In genomic region chr6:43773050-43773956, GRCh38 we compare ENCODE assay signal across 8 cellular contexts. TPM values are rescaled to one million over a fixed set of nuclear protein-coding genes. Genes with fewer than 3 reads are reported as not detected.
DNase-seq lines count a peak whose midpoint lies in the region; ATAC-seq and TF ChIP-seq lines count a peak whose summit lies in the region.

No MANE protein-coding gene starts in this region.

- POLR2A ChIA-PET in CD8-positive, alpha-beta memory T cell (lab: Charles Lee), result no interaction called here

- no peaks in the 10 kb centered on the region for H3K9me3 ChIP-seq in CD8-positive, alpha-beta memory T cell (ENCODE audit: low read length)
- H3K9me3 ChIP-seq in esophagus squamous epithelium, result no peaks in the 10 kb centered on the region
- H3K9me3 ChIP-seq in neural cell (ENCODE audit: low read length), result no peaks in the 10 kb centered on the region

- CTCF ChIA-PET in CD8-positive, alpha-beta memory T cell (lab: Charles Lee), result interaction anchor here (0.7 to 2.7 kb wide), 11 partner anchors 11 to 316 kb away, joined by 3 to 14 read pairs (median 4); no protein-coding TSS in a partner anchor

- H3K4me1 Mint-ChIP-seq in CD8-positive, alpha-beta memory T cell, result peaks cover 14 to 33% (median 15%) of the 10 kb centered on the region in 3 donors
- peaks cover 34% of the 10 kb centered on the region for H3K4me1 Mint-ChIP-seq in GM23338

- no peak for TF ChIP-seq EP300 in neural cell (conservative IDR thresholded peaks at IDR 0.05; ENCODE audit: poor library complexity, severe bottlenecking)

- H3K79me2 ChIP-seq in GM23338 (replicated peaks; ENCODE audit: insufficient read depth) (peaks cover 63% of the 10 kb centered on the region), neural cell (replicated peaks; ENCODE audit: insufficient read depth, low read length) (peaks cover 13% of the 10 kb centered on the region)

- H3K27me3 ChIP-seq in CD8-positive, alpha-beta memory T cell (ENCODE audit: insufficient read depth, low read length, poor library complexity, severe bottlenecking), result peaks cover 25% of the 10 kb centered on the region
- H3K27me3 ChIP-seq in GM23338 (ENCODE audit: insufficient read depth) (no peaks in the 10 kb centered on the region), esophagus squamous epithelium (peaks cover 0 to 6% (median 0%) of the 10 kb centered on the region in 4 donors), neural cell (ENCODE audit: insufficient read depth, low read depth, low read length) (peaks cover 27% of the 10 kb centered on the region)

- DNase-seq in CD8-positive, alpha-beta memory T cell, result peak in 3 of 5 donors; percentile 9 to 29 (median 20)
- peak; percentile 80 for DNase-seq in GM23338 (ENCODE audit: low spot score)
- peak; percentile 82 for DNase-seq in NCI-H69 (lab: John Stamatoyannopoulos, UW)
- peak; percentile 51 for DNase-seq in activated CD8-positive, alpha-beta memory T cell treated with anti-CD3 and anti-CD28 coated beads, Interleukin-2, amount 50 U/mL, for 4 hours
- no peak for DNase-seq in esophagus squamous epithelium (lab: John Stamatoyannopoulos, UW)
- no peak for DNase-seq in hippocampal formation (lab: John Stamatoyannopoulos, UW)

- intact Hi-C loops in esophagus squamous epithelium (cut with DNase I), result no loop called here

- H3K27ac Mint-ChIP-seq in CD8-positive, alpha-beta memory T cell, result no peak overlapping the region
- H3K27ac Mint-ChIP-seq in GM23338, result peak overlapping the region; percentile 99

- peak overlapping the region; percentile 37 for H3K4me3 ChIP-seq in CD8-positive, alpha-beta memory T cell (ENCODE audit: low read length)
- H3K4me3 ChIP-seq in GM23338, result peak overlapping the region; percentile 99
- H3K4me3 ChIP-seq in esophagus squamous epithelium, result peak overlapping the region; percentile 74 to 97 (median 82)
- H3K4me3 ChIP-seq in neural cell (ENCODE audit: low read length), result no peak overlapping the region
- H3K4me3 ChIP-seq in urinary bladder (ENCODE audit: low read depth, low read length), result peak overlapping the region; percentile 74

- no peaks in the 10 kb centered on the region for H3K9me2 ChIP-seq in GM23338 (ENCODE audit: insufficient read depth)
- H3K9me2 ChIP-seq in neural cell (ENCODE audit: insufficient read depth, low read length), result no peaks in the 10 kb centered on the region

- H2AFZ ChIP-seq in GM23338, result no peak overlapping the region
- H2AFZ ChIP-seq in neural cell (ENCODE audit: low read depth, low read length), result no peak overlapping the region

- ATAC-seq in GM23338, result peak; percentile 8

- peaks cover 0 to 2% (median 0%) of the 10 kb centered on the region in 3 donors for H3K36me3 Mint-ChIP-seq in CD8-positive, alpha-beta memory T cell
- peaks cover 47% of the 10 kb centered on the region for H3K36me3 Mint-ChIP-seq in GM23338 (ENCODE audit: low read depth)

- H3F3A ChIP-seq in GM23338 (replicated peaks; ENCODE audit: low read depth), result no peaks in the 10 kb centered on the region
- no peaks in the 10 kb centered on the region for H3F3A ChIP-seq in neural cell (ENCODE audit: insufficient read depth, low read length, poor library complexity, severe bottlenecking)

- peaks cover 17 to 32% of the 10 kb centered on the region in 2 donors for H3K27me3 Mint-ChIP-seq in CD8-positive, alpha-beta memory T cell
- peaks cover 23% of the 10 kb centered on the region for H3K27me3 Mint-ChIP-seq in GM23338 (ENCODE audit: insufficient read depth, low read depth, poor library complexity)

- H3K27ac ChIP-seq in CD8-positive, alpha-beta memory T cell (ENCODE audit: low read depth, low read length), result peak overlapping the region; percentile 92
- H3K27ac ChIP-seq in GM23338 (ENCODE audit: low read depth), result peak overlapping the region; percentile 93; the same call in 1 of the 2 replicates
- H3K27ac ChIP-seq in esophagus squamous epithelium, result peak overlapping the region; percentile 93 to 98 (median 97)
- no peak overlapping the region for H3K27ac ChIP-seq in neural cell (ENCODE audit: low read length)
- no peak overlapping the region for H3K27ac ChIP-seq in urinary bladder (ENCODE audit: low read depth)

- TF ChIP-seq RAD21 in neural cell (conservative IDR thresholded peaks at IDR 0.05), result no peak

- 17 to 53% methylated on average over 8 to 9 of the region's 12 CpGs for WGBS in esophagus squamous epithelium, 2 donors
- 37% methylated on average over 12 of the region's 12 CpGs for WGBS in urinary bladder

- TF ChIP-seq CTCF in GM23338 (conservative IDR thresholded peaks at IDR 0.05; ENCODE audit: low read depth in 2 of 2), result peak; percentile 68 to 76
- TF ChIP-seq CTCF in esophagus squamous epithelium (IDR thresholded peaks at IDR 0.05), result peak; percentile 40 to 81 (median 66)
- peak; percentile 14 for TF ChIP-seq CTCF in neural cell (IDR thresholded peaks at IDR 0.05; ENCODE audit: poor library complexity, severe bottlenecking)

- no peak overlapping the region for H3K9ac ChIP-seq in neural cell (ENCODE audit: low read length)

- peak overlapping the region in 6 of 7 donors; percentile 21 to 84 (median 44) for H3K4me3 Mint-ChIP-seq in CD8-positive, alpha-beta memory T cell
- peak overlapping the region; percentile 98 for H3K4me3 Mint-ChIP-seq in GM23338

- H4K20me1 ChIP-seq in GM23338 (replicated peaks; ENCODE audit: insufficient read depth), result peaks cover 25% of the 10 kb centered on the region; the same call in 1 of the 2 replicates
- no peaks in the 10 kb centered on the region for H4K20me1 ChIP-seq in neural cell (ENCODE audit: insufficient read depth)

- H3K4me1 ChIP-seq in CD8-positive, alpha-beta memory T cell (ENCODE audit: insufficient read depth, low read length), result peaks cover 9% of the 10 kb centered on the region
- peaks cover 35% of the 10 kb centered on the region for H3K4me1 ChIP-seq in GM23338 (ENCODE audit: insufficient read depth)
- peaks cover 43 to 70% (median 49%) of the 10 kb centered on the region in 3 donors for H3K4me1 ChIP-seq in esophagus squamous epithelium
- no peaks in the 10 kb centered on the region for H3K4me1 ChIP-seq in urinary bladder (ENCODE audit: insufficient read depth)

- TF ChIP-seq POLR2A in esophagus squamous epithelium (IDR thresholded peaks at IDR 0.05), result no peak

- H3K9me3 Mint-ChIP-seq in CD8-positive, alpha-beta memory T cell, result no peaks in the 10 kb centered on the region
- peaks cover 3% of the 10 kb centered on the region; the same call in 1 of the 3 replicates for H3K9me3 Mint-ChIP-seq in GM23338

- H3K4me2 ChIP-seq in GM23338, result peak overlapping the region; percentile 100
- H3K4me2 ChIP-seq in neural cell (ENCODE audit: low read length), result no peak overlapping the region

- no peaks in the 10 kb centered on the region for H3K36me3 ChIP-seq in CD8-positive, alpha-beta memory T cell (ENCODE audit: insufficient read depth, low read length)
- H3K36me3 ChIP-seq in GM23338 (ENCODE audit: insufficient read depth), result peaks cover 13% of the 10 kb centered on the region
- peaks cover 10 to 28% (median 12%) of the 10 kb centered on the region in 3 donors for H3K36me3 ChIP-seq in esophagus squamous epithelium
- H3K36me3 ChIP-seq in neural cell (ENCODE audit: insufficient read depth, low read length), result no peaks in the 10 kb centered on the region
- H3K36me3 ChIP-seq in urinary bladder (ENCODE audit: insufficient read depth), result no peaks in the 10 kb centered on the region

TF ChIP-seq in GM23338, 12 proteins besides CTCF, POLR2A, EP300 and RAD21 (continues in another document):
- TF ChIP-seq, protein P1, sequence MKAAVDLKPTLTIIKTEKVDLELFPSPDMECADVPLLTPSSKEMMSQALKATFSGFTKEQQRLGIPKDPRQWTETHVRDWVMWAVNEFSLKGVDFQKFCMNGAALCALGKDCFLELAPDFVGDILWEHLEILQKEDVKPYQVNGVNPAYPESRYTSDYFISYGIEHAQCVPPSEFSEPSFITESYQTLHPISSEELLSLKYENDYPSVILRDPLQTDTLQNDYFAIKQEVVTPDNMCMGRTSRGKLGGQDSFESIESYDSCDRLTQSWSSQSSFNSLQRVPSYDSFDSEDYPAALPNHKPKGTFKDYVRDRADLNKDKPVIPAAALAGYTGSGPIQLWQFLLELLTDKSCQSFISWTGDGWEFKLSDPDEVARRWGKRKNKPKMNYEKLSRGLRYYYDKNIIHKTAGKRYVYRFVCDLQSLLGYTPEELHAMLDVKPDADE (IDR thresholded peaks at IDR 0.05), result no peak
- TF ChIP-seq POLR2AphosphoS5 (IDR thresholded peaks at IDR 0.05; ENCODE audit: low read depth) (peak; percentile 12; the same call in 1 of the 2 replicates), ZNF114 (CRISPR knock-in tag; IDR thresholded peaks at IDR 0.05) (no peak)

TF ChIP-seq in neural cell, 6 proteins besides CTCF, POLR2A, EP300 and RAD21 (continues in another document):
- TF ChIP-seq SMC3 (conservative IDR thresholded peaks at IDR 0.05; ENCODE audit: poor library complexity) (no peak), REST (IDR thresholded peaks at IDR 0.05; ENCODE audit: borderline replicate concordance) (no peak)

RNA-seq across cellular contexts. Expression of gene VEGFA, which starts 3.3 kb away (rescaled TPM):
- total RNA-seq in CD8-positive, alpha-beta memory T cell, result 10 to 100 TPM; 16.4 to 17.5 TPM
- polyA plus RNA-seq in CD8-positive, alpha-beta memory T cell, result not detected
- total RNA-seq in GM23338 (2014; rRNA removed; shearing (Covaris generic)), result 55.9 and 61.1 TPM in 2 replicates
- polyA plus RNA-seq in GM23338 (2016; fragmentation: Nextera tagmentation; extraction: Ambion mirVana) (10.9 and 13.3 TPM in 2 replicates), neural cell (7.3 and 7.4 TPM in 2 replicates), urinary bladder (63.8 TPM)
- total RNA-seq in esophagus squamous epithelium (100 to 1,000 TPM in 2 of 4 donors, 10 to 100 TPM in 2; 28.0 to 107 (median 80.8) TPM), urinary bladder (85.7 TPM)
- 4.1 and 4.9 TPM in 2 replicates for polyA minus RNA-seq in neural cell

Comparison
In these comparisons a context has a peak if more than half of its experiments do, and no peak if none do; other contexts are left out.
1. DNase-seq: peak in CD8-positive, alpha-beta memory T cell (3 of 5), GM23338 (single experiment), NCI-H69 (single experiment) and activated CD8-positive, alpha-beta memory T cell treated with anti-CD3 and anti-CD28 coated beads, Interleukin-2, amount 50 U/mL, for 4 hours (single experiment); none in esophagus squamous epithelium (single experiment) and hippocampal formation (0 of 2).
2. H3K27ac ChIP-seq: peak in CD8-positive, alpha-beta memory T cell (single experiment), GM23338 (single experiment) and esophagus squamous epithelium (4 of 4); none in neural cell (single experiment) and urinary bladder (single experiment).
3. CTCF ChIP-seq: peak in every context shown above with its lines; median percentile 72 in GM23338; 66 in esophagus squamous epithelium; 14 in neural cell.